1 cellular context compared by ENCODE assay signal in the genomic region with DNA sequence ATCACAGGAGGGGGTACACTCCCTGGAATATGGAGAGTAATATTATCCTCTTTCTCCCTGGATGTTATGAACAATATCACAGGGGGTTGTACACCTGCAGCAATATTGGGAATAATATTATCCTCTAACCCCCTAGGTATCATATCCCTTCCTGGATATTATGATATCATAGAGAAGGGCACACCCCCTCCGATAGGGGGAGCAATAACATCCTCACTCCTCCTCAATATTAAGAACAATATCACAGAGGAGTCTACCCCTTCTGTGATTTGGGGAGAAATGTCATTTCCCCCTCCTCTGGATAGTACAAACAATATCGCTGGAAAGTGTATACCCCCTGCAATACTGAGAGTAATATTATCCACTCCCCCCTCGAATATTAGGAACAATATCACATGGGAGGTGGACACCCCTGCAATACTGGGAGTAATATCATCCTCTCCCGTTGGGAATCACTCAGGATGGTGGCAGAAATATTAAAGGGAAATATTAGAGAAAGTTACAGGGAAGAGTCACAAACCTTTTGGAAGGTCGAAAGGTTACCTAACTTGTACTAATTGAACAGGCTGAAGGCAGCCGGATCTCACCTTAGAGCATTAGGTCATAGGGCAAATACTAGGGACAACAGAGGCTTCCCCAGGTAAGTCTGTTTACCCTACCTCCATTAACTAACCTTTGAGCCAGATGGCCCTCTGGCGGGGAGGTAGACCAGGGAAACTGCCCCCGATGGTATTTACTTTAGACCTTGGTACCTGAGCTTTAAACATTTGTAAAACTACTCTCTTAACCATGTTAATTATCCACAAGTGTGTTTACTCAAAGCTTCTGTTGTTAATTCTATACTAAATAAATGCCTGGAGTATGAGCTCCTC.
TF ChIP-seq lines count a peak whose summit lies in the region.

No MANE protein-coding gene starts in this region.

TF ChIP-seq in HepG2, 621 proteins besides CTCF, POLR2A, EP300 and RAD21 (continued from another document and continues in another):
- TF ChIP-seq, protein P1, sequence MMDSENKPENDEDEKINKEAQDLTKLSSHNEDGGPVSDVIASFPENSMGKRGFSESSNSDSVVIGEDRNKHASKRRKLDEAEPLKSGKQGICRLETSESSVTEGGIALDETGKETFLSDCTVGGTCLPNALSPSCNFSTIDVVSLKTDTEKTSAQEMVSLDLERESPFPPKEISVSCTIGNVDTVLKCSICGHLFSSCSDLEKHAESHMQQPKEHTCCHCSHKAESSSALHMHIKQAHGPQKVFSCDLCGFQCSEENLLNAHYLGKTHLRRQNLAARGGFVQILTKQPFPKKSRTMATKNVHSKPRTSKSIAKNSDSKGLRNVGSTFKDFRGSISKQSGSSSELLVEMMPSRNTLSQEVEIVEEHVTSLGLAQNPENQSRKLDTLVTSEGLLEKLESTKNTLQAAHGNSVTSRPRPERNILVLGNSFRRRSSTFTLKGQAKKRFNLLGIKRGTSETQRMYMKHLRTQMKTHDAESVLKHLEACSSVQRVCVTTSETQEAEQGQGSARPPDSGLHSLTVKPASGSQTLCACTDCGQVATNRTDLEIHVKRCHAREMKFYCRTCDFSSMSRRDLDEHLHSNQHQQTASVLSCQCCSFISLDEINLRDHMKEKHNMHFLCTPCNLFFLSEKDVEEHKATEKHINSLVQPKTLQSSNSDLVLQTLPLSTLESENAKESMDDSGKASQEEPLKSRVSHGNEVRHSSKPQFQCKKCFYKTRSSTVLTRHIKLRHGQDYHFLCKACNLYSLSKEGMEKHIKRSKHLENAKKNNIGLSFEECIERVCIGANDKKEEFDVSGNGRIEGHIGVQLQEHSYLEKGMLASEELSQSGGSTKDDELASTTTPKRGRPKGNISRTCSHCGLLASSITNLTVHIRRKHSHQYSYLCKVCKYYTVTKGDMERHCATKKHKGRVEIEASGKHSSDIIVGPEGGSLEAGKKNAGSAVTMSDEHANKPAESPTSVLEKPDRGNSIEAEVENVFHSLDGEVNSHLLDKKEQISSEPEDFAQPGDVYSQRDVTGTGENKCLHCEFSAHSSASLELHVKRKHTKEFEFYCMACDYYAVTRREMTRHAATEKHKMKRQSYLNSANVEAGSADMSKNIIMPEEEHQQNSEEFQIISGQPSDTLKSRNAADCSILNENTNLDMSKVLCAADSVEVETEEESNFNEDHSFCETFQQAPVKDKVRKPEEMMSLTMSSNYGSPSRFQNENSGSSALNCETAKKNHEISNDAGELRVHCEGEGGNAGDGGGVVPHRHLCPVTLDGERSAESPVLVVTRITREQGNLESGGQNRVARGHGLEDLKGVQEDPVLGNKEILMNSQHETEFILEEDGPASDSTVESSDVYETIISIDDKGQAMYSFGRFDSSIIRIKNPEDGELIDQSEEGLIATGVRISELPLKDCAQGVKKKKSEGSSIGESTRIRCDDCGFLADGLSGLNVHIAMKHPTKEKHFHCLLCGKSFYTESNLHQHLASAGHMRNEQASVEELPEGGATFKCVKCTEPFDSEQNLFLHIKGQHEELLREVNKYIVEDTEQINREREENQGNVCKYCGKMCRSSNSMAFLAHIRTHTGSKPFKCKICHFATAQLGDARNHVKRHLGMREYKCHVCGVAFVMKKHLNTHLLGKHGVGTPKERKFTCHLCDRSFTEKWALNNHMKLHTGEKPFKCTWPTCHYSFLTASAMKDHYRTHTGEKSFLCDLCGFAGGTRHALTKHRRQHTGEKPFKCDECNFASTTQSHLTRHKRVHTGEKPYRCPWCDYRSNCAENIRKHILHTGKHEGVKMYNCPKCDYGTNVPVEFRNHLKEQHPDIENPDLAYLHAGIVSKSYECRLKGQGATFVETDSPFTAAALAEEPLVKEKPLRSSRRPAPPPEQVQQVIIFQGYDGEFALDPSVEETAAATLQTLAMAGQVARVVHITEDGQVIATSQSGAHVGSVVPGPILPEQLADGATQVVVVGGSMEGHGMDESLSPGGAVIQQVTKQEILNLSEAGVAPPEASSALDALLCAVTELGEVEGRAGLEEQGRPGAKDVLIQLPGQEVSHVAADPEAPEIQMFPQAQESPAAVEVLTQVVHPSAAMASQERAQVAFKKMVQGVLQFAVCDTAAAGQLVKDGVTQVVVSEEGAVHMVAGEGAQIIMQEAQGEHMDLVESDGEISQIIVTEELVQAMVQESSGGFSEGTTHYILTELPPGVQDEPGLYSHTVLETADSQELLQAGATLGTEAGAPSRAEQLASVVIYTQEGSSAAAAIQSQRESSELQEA (CRISPR knock-in tag; IDR thresholded peaks at IDR 0.05; ENCODE audit: not compliant biosample characterization), result no peak
- TF ChIP-seq ZSCAN12 (CRISPR knock-in tag; IDR thresholded peaks at IDR 0.05) (no peak), ZNF354B (CRISPR knock-in tag; IDR thresholded peaks at IDR 0.05) (no peak), GFI1 (CRISPR knock-in tag; IDR thresholded peaks at IDR 0.05; ENCODE audit: borderline replicate concordance) (0 out of 2 replicates have a peak, but pooled peaks have one; percentile 36), ZNF724P (CRISPR knock-in tag; IDR thresholded peaks at IDR 0.05; ENCODE audit: borderline replicate concordance) (no peak), SMYD3 (CRISPR knock-in tag; IDR thresholded peaks at IDR 0.05) (peak; percentile 55; the same call in 1 of the 2 replicates), NR2F2 (IDR thresholded peaks at IDR 0.05; ENCODE audit: borderline replicate concordance, low read depth) (peak; percentile 92), ZNF232 (CRISPR knock-in tag; IDR thresholded peaks at IDR 0.05; ENCODE audit: borderline replicate concordance) (no peak), BHLHE40 (IDR thresholded peaks at IDR 0.05; ENCODE audit: low read length) (no peak), ZNF878 (CRISPR knock-in tag; IDR thresholded peaks at IDR 0.05) (no peak), SMAD3 (CRISPR knock-in tag; IDR thresholded peaks at IDR 0.05) (peak; percentile 28; the same call in 1 of the 2 replicates), PCBP1 (IDR thresholded peaks at IDR 0.05; ENCODE audit: borderline replicate concordance, low read depth, low read length) (no peak), NCOA2 (CRISPR knock-in tag; IDR thresholded peaks at IDR 0.05) (peak; percentile 73), HDAC1 (CRISPR knock-in tag; IDR thresholded peaks at IDR 0.05) (peak; percentile 74; the same call in 1 of the 2 replicates), ZNF12 (CRISPR knock-in tag; IDR thresholded peaks at IDR 0.05) (no peak), HNRNPUL1 (IDR thresholded peaks at IDR 0.05; ENCODE audit: low read depth, low read length) (no peak), SOX13 (IDR thresholded peaks at IDR 0.05) (no peak), SOX13 (CRISPR knock-in tag; conservative IDR thresholded peaks at IDR 0.05 in 1 of 2, IDR thresholded peaks at IDR 0.05 in 1 of 2) (peak in 1 of 2 experiments; percentile 70; a peak in 2 of 4 replicates), TMF1 (CRISPR knock-in tag; IDR thresholded peaks at IDR 0.05; ENCODE audit: low read depth) (no peak), PHB2 (IDR thresholded peaks at IDR 0.05; ENCODE audit: partially characterized antibody) (no peak)
- TF ChIP-seq, protein P2, sequence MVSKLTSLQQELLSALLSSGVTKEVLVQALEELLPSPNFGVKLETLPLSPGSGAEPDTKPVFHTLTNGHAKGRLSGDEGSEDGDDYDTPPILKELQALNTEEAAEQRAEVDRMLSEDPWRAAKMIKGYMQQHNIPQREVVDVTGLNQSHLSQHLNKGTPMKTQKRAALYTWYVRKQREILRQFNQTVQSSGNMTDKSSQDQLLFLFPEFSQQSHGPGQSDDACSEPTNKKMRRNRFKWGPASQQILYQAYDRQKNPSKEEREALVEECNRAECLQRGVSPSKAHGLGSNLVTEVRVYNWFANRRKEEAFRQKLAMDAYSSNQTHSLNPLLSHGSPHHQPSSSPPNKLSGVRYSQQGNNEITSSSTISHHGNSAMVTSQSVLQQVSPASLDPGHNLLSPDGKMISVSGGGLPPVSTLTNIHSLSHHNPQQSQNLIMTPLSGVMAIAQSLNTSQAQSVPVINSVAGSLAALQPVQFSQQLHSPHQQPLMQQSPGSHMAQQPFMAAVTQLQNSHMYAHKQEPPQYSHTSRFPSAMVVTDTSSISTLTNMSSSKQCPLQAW (CRISPR knock-in tag; IDR thresholded peaks at IDR 0.05), result peak; percentile 77
- TF ChIP-seq, protein P3, sequence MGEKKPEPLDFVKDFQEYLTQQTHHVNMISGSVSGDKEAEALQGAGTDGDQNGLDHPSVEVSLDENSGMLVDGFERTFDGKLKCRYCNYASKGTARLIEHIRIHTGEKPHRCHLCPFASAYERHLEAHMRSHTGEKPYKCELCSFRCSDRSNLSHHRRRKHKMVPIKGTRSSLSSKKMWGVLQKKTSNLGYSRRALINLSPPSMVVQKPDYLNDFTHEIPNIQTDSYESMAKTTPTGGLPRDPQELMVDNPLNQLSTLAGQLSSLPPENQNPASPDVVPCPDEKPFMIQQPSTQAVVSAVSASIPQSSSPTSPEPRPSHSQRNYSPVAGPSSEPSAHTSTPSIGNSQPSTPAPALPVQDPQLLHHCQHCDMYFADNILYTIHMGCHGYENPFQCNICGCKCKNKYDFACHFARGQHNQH (CRISPR knock-in tag; IDR thresholded peaks at IDR 0.05), result peak; percentile 73; the same call in 1 of the 2 replicates
- TF ChIP-seq, protein P4, sequence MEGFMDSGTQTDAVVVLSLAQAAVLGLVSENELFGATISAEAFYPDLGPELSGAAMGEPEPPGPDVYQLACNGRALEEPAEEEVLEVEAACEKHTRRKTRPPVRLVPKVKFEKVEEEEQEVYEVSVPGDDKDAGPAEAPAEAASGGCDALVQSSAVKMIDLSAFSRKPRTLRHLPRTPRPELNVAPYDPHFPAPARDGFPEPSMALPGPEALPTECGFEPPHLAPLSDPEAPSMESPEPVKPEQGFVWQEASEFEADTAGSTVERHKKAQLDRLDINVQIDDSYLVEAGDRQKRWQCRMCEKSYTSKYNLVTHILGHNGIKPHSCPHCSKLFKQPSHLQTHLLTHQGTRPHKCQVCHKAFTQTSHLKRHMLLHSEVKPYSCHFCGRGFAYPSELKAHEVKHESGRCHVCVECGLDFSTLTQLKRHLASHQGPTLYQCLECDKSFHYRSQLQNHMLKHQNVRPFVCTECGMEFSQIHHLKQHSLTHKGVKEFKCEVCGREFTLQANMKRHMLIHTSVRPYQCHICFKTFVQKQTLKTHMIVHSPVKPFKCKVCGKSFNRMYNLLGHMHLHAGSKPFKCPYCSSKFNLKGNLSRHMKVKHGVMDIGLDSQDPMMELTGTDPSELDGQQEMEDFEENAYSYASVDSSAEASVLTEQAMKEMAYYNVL (CRISPR knock-in tag; IDR thresholded peaks at IDR 0.05; ENCODE audit: borderline replicate concordance), result peak; percentile 28; the same call in 1 of the 2 replicates
- TF ChIP-seq, protein P5, sequence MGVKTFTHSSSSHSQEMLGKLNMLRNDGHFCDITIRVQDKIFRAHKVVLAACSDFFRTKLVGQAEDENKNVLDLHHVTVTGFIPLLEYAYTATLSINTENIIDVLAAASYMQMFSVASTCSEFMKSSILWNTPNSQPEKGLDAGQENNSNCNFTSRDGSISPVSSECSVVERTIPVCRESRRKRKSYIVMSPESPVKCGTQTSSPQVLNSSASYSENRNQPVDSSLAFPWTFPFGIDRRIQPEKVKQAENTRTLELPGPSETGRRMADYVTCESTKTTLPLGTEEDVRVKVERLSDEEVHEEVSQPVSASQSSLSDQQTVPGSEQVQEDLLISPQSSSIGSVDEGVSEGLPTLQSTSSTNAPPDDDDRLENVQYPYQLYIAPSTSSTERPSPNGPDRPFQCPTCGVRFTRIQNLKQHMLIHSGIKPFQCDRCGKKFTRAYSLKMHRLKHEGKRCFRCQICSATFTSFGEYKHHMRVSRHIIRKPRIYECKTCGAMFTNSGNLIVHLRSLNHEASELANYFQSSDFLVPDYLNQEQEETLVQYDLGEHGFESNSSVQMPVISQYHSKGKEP (CRISPR knock-in tag; IDR thresholded peaks at IDR 0.05), result no peak
- TF ChIP-seq, protein P6, sequence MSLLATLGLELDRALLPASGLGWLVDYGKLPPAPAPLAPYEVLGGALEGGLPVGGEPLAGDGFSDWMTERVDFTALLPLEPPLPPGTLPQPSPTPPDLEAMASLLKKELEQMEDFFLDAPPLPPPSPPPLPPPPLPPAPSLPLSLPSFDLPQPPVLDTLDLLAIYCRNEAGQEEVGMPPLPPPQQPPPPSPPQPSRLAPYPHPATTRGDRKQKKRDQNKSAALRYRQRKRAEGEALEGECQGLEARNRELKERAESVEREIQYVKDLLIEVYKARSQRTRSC (CRISPR knock-in tag; IDR thresholded peaks at IDR 0.05; ENCODE audit: low read depth), result no peak
- TF ChIP-seq, protein P7, sequence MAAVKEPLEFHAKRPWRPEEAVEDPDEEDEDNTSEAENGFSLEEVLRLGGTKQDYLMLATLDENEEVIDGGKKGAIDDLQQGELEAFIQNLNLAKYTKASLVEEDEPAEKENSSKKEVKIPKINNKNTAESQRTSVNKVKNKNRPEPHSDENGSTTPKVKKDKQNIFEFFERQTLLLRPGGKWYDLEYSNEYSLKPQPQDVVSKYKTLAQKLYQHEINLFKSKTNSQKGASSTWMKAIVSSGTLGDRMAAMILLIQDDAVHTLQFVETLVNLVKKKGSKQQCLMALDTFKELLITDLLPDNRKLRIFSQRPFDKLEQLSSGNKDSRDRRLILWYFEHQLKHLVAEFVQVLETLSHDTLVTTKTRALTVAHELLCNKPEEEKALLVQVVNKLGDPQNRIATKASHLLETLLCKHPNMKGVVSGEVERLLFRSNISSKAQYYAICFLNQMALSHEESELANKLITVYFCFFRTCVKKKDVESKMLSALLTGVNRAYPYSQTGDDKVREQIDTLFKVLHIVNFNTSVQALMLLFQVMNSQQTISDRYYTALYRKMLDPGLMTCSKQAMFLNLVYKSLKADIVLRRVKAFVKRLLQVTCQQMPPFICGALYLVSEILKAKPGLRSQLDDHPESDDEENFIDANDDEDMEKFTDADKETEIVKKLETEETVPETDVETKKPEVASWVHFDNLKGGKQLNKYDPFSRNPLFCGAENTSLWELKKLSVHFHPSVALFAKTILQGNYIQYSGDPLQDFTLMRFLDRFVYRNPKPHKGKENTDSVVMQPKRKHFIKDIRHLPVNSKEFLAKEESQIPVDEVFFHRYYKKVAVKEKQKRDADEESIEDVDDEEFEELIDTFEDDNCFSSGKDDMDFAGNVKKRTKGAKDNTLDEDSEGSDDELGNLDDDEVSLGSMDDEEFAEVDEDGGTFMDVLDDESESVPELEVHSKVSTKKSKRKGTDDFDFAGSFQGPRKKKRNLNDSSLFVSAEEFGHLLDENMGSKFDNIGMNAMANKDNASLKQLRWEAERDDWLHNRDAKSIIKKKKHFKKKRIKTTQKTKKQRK (IDR thresholded peaks at IDR 0.05; ENCODE audit: low read length), result no peak
